In the genomic region with DNA sequence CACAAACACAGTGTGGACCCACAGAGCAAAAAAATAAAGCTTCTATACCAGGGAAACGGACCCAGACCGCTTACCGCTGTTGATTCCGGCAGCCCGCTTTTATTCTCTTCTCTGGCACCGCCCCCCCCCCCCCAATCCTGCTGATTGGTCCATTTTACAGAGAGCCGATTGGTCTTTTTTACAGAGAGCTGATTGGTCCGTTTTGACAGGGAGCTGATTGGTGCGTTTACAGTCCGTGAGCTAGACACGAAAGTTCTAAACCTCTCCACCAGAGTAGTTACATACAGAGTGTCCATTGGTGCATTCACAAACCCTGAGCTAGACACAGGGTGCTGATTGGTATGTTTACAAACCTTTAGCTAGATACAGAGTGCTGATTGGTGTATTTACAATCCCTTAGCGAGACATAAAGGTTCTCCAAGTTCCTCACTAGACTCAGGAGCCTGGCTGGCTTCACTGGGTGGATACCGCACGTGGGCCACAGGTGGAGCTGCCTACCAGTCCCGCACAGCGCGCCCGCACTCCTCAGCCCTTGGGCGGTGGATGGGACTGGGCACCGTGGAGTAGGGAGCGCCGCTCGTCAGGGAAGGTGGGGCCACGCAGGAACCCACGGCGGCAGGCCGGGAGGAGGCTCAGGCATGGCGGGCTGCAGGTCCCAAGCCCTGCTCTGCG, we compare ENCODE assay signal across 37 cellular contexts.
"Had no signal": no experiment of that assay in that cellular context is flagged by ENCODE, and none has a peak within 500 bp of the region (broad histone marks: within the 10 kb centered on the region; RNA-seq: fewer than 3 reads in every experiment).

No MANE protein-coding gene starts in this region.

- H3K9me3 Mint-ChIP-seq: activated CD4-positive, alpha-beta memory T cell treated with anti-CD3 and anti-CD28 coated beads, Interleukin-2, amount 10 ng/mL, durations not matched to agents 7 days and 5 days; activated naive CD8-positive, alpha-beta T cell treated with anti-CD3 and anti-CD28 coated beads for 36 hours; activated T-cell treated with anti-CD3 and anti-CD28 coated beads, Interleukin-2, amount 50 U/mL, for 72 hours; activated T-helper 17 cell treated with anti-CD3 and anti-CD28 coated beads, Interleukin-2, amount 50 U/mL, for 72 hours; central memory CD8-positive, alpha-beta T cell had no signal

- H3K27me3 Mint-ChIP-seq: activated CD4-positive, alpha-beta memory T cell treated with anti-CD3 and anti-CD28 coated beads, Interleukin-2, amount 10 ng/mL, durations not matched to agents 7 days and 5 days; activated CD8-positive, alpha-beta memory T cell treated with anti-CD3 and anti-CD28 coated beads, Interleukin-2, amount 10 ng/mL, durations not matched to agents 7 days and 5 days had no signal

- H3K9me3 ChIP-seq: MG63, SJSA1, SK-N-SH had no signal

- H3K4me1 ChIP-seq: Peyer's patch, SJSA1 had no signal

- H3K27me3 ChIP-seq: brain microvascular endothelial cell, MG63, Peyer's patch had no signal

- ATAC-seq: activated CD8-positive, alpha-beta memory T cell treated with anti-CD3 and anti-CD28 coated beads, Interleukin-2, amount 10 ng/mL, durations not matched to agents 7 days and 5 days; activated T-cell treated with anti-CD3 and anti-CD28 coated beads, Interleukin-2, amount 50 U/mL, for 72 hours; activated T-helper 17 cell treated with anti-CD3 and anti-CD28 coated beads, Interleukin-2, amount 50 U/mL, for 72 hours; PC-3 had no signal

- H3K36me3 ChIP-seq: brain microvascular endothelial cell, MG63, Peyer's patch, SJSA1 had no signal

- H3K27ac ChIP-seq: brain microvascular endothelial cell, Peyer's patch, SJSA1, VCaP had no signal

- H3K36me3 Mint-ChIP-seq: activated CD8-positive, alpha-beta memory T cell treated with anti-CD3 and anti-CD28 coated beads, Interleukin-2, amount 10 ng/mL, durations not matched to agents 7 days and 5 days; activated naive CD8-positive, alpha-beta T cell treated with anti-CD3 and anti-CD28 coated beads for 36 hours had no signal

- H3K4me1 Mint-ChIP-seq: activated CD4-positive, alpha-beta memory T cell treated with anti-CD3 and anti-CD28 coated beads, Interleukin-2, amount 10 ng/mL, durations not matched to agents 7 days and 5 days; activated CD8-positive, alpha-beta memory T cell treated with anti-CD3 and anti-CD28 coated beads, Interleukin-2, amount 10 ng/mL, durations not matched to agents 7 days and 5 days; activated naive CD8-positive, alpha-beta T cell treated with anti-CD3 and anti-CD28 coated beads for 36 hours; activated T-helper 17 cell treated with anti-CD3 and anti-CD28 coated beads, Interleukin-2, amount 50 U/mL, for 72 hours; central memory CD8-positive, alpha-beta T cell had no signal

- H3K4me2 ChIP-seq: SK-N-SH had no signal

- H3K27ac Mint-ChIP-seq: activated CD4-positive, alpha-beta memory T cell treated with anti-CD3 and anti-CD28 coated beads, Interleukin-2, amount 10 ng/mL, durations not matched to agents 7 days and 5 days; activated CD8-positive, alpha-beta memory T cell treated with anti-CD3 and anti-CD28 coated beads, Interleukin-2, amount 10 ng/mL, durations not matched to agents 7 days and 5 days; activated naive CD8-positive, alpha-beta T cell treated with anti-CD3 and anti-CD28 coated beads for 36 hours; activated T-cell treated with anti-CD3 and anti-CD28 coated beads, Interleukin-2, amount 50 U/mL, for 72 hours; activated T-helper 17 cell treated with anti-CD3 and anti-CD28 coated beads, Interleukin-2, amount 50 U/mL, for 72 hours had no signal

- H3K9me2 ChIP-seq: SK-N-SH had no signal

- DNase-seq: activated CD4-positive, alpha-beta memory T cell treated with anti-CD3 and anti-CD28 coated beads, Interleukin-2, amount 10 ng/mL, durations not matched to agents 7 days and 5 days; activated CD4-positive, alpha-beta T cell treated with anti-CD3 and anti-CD28 coated beads for 1 hour; activated CD4-positive, alpha-beta T cell treated with anti-CD3 and anti-CD28 coated beads for 48 hours; activated CD4-positive, CD25-positive, alpha-beta regulatory T cell; activated CD8-positive, alpha-beta memory T cell treated with anti-CD3 and anti-CD28 coated beads for 24 hours; activated CD8-positive, alpha-beta memory T cell treated with anti-CD3 and anti-CD28 coated beads, Interleukin-2, amount 10 ng/mL, durations not matched to agents 7 days and 5 days; activated CD8-positive, alpha-beta memory T cell treated with anti-CD3 and anti-CD28 coated beads, Interleukin-2, amount 50 U/mL, for 48 hours; activated effector memory CD4-positive, alpha-beta T cell treated with anti-CD3 and anti-CD28 coated beads, Interleukin-2, amount 50 U/mL, for 16 hours; activated naive CD4-positive, alpha-beta T cell; activated naive CD4-positive, alpha-beta T cell treated with anti-CD3 and anti-CD28 coated beads, Interleukin-2, amount 50 U/mL, for 16 hours; activated naive CD8-positive, alpha-beta T cell treated with anti-CD3 and anti-CD28 coated beads for 36 hours; activated T-cell treated with anti-CD3 and anti-CD28 coated beads, Interleukin-2, amount 50 U/mL, for 72 hours; amniotic stem cell; aorta; brain microvascular endothelial cell; MG63; NCI-H1048; NCI-H1105 treated with DMSO at 0.1 percent for 48 hours; NCI-H1436; NCI-H1694; NCI-H1930; NCI-H510A; NCI-H526; NCI-H748 treated with DMSO at 0.1 percent for 48 hours; NK-92 treated with Interleukin-12 subunit alpha and Interleukin-12 subunit beta, amount 100 ng/mL, for 24 hours; PC-3; Peyer's patch; RPMI8226; SHP77 treated with DMSO at 0.1 percent for 48 hours; SK-N-SH; T-helper 1 cell; T-helper 2 cell; T-helper 9 cell had no signal

- H3K4me3 Mint-ChIP-seq: activated CD4-positive, alpha-beta memory T cell treated with anti-CD3 and anti-CD28 coated beads, Interleukin-2, amount 10 ng/mL, durations not matched to agents 7 days and 5 days; activated CD8-positive, alpha-beta memory T cell treated with anti-CD3 and anti-CD28 coated beads, Interleukin-2, amount 10 ng/mL, durations not matched to agents 7 days and 5 days; activated naive CD8-positive, alpha-beta T cell treated with anti-CD3 and anti-CD28 coated beads for 36 hours; activated T-cell treated with anti-CD3 and anti-CD28 coated beads, Interleukin-2, amount 50 U/mL, for 72 hours; activated T-helper 17 cell treated with anti-CD3 and anti-CD28 coated beads, Interleukin-2, amount 50 U/mL, for 72 hours; central memory CD8-positive, alpha-beta T cell had no signal

- H3K4me3 ChIP-seq: MG63, Peyer's patch, SJSA1 had no signal

- H3K9ac ChIP-seq: SK-N-SH had no signal
